In the genomic region with DNA sequence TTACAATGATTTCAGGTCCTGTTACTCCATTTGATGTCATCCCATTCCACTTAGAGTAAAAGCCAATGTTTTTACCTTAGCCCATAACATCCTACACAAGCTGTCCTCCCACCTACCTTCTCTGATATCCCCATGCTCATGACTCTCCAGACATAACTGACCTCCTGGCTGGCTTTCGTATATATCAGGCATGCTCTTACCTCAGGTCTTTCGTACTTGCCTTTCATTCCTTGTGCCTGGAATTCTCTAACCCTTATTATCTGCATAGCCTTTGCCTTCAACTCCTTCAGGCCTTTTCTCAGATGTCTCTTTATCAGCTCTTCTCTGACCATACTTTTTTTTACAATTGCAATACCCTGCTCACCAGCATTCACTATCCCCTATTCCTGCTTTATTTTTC, we compare ENCODE assay signal across 11 cellular contexts. TPM values are rescaled to one million over a fixed set of nuclear protein-coding genes. Genes with fewer than 3 reads are reported as not detected.
"Had no signal": no experiment of that assay in that cellular context is flagged by ENCODE, and none has a peak within 500 bp of the region (broad histone marks: within the 10 kb centered on the region; RNA-seq: fewer than 3 reads in every experiment).

No MANE protein-coding gene starts in this region.

- H3K4me2 ChIP-seq: KMS-11 had no signal

- H3K27ac Mint-ChIP-seq: IgD-negative memory B cell had no signal

- H3K36me3 Mint-ChIP-seq: IgD-negative memory B cell had no signal

- FAIRE-seq: HepG2, HTR-8/SVneo, K562 had no signal

- H3K4me1 Mint-ChIP-seq: IgD-negative memory B cell had no signal

- ATAC-seq: HepG2, K562 had no signal

- DNase-seq: IMR-90, KBM-7, KG1 had no signal

- H3K27ac ChIP-seq: HL-60, KMS-11 had no signal

- H3K9ac ChIP-seq: KMS-11 had no signal

- H3K4me3 Mint-ChIP-seq: IgD-negative memory B cell had no signal

- H3K4me3 ChIP-seq: K562 had no signal

- H3K9me3 Mint-ChIP-seq: IgD-negative memory B cell had no signal

RNA-seq across cellular contexts. Expression of a gene that starts 22.7 kb away (rescaled TPM):
- total RNA-seq: HepG2, HT-29, HT1080, IMR-90, K562 had no signal
- polyA plus RNA-seq: HepG2, IgD-negative memory B cell, K562 had no signal
